8 cellular contexts compared by ENCODE assay signal in the genomic region with DNA sequence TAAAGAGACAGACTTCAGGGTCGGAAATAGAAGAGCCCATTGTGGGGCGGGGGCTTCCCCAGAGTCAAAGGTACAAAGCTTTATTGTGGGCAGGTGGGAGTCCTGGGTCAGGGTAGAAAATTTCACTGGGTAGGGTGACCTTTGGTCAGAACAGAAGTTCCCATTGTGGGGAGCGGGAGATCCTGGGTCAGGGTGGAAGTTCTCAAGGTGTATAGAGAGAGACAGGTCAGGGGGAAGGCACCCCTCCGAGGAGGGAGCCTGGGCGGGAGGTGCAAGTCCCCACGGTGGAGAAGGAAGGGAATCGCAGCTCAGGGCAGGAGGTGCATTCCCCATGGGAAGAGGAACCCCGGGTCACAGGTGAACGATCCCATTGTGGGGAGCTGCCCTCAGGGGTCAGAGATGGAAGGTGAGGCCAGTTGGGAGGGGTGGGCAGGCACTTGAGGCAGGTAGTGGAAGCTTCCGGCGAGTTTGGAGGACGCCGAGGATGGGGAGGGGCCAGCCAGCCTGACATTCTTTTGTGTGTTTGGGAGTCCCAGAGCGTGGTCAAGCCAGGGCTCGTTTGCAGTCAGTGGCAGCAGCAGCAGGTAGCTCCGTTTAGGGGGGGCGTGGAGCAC. TPM values are rescaled to one million over a fixed set of nuclear protein-coding genes. Genes with fewer than 3 reads are reported as not detected.
DNase-seq lines count a peak whose midpoint lies in the region; TF ChIP-seq lines count a peak whose summit lies in the region.

No MANE protein-coding gene starts in this region.

- H3K36me3 Mint-ChIP-seq in chondrocyte (ENCODE audit: low read depth) = peaks cover 13% of the 10 kb centered on the region

- CTCF ChIA-PET in A673 (lab: Charles Lee) (interaction anchor here (0.7 to 0.8 kb wide), 2 partner anchors 20 to 423 kb away, joined by 3 read pairs; no protein-coding TSS in a partner anchor), RWPE1 (lab: Yijun Ruan, JAX) (interaction anchor here (0.6 to 0.8 kb wide), 4 partner anchors 9 to 105 kb away, joined by 3 to 4 read pairs (median 3); a partner anchor contains a TSS)

- peaks cover 28% of the 10 kb centered on the region for H3K36me3 ChIP-seq in A673 (ENCODE audit: insufficient read depth, low read length, poor library complexity, severe bottlenecking)
- peaks cover 8 to 15% of the 10 kb centered on the region in 2 donors for H3K36me3 ChIP-seq in thyroid gland

- H3K27me3 Mint-ChIP-seq in chondrocyte (ENCODE audit: low read depth) = no peaks in the 10 kb centered on the region

- in situ Hi-C loops in GM13976 (cut with MboI; ENCODE audit: low sequenced_read_pairs, unreplicated experiment) = no loop called here

- H3K4me3 Mint-ChIP-seq in chondrocyte (ENCODE audit: unreplicated experiment) = peak overlapping the region; percentile 99

- no peak for TF ChIP-seq CTCF in A673 (conservative IDR thresholded peaks at IDR 0.05; ENCODE audit: low read depth, low read length)
- TF ChIP-seq CTCF in GM13976 (IDR thresholded peaks at IDR 0.05; ENCODE audit: borderline replicate concordance, control extremely low read depth, extremely low read depth, insufficient read depth, missing control alignments) = no peak
- TF ChIP-seq CTCF in RWPE1 (conservative IDR thresholded peaks at IDR 0.05; ENCODE audit: low read depth) = no peak
- TF ChIP-seq CTCF in chondrocyte (IDR thresholded peaks at IDR 0.05) = no peak
- TF ChIP-seq CTCF in lower leg skin (IDR thresholded peaks at IDR 0.05) = no peak
- TF ChIP-seq CTCF in thyroid gland (IDR thresholded peaks at IDR 0.05) = no peak

- TF ChIP-seq POLR2A in lower leg skin (IDR thresholded peaks at IDR 0.05) = no peak
- no peak for TF ChIP-seq POLR2A in thyroid gland (IDR thresholded peaks at IDR 0.05)

- POLR2A ChIA-PET in A673 (lab: Charles Lee; ENCODE audit: low non-redundant PET) = no interaction called here
- POLR2A ChIA-PET in RWPE1 (lab: Yijun Ruan, JAX; ENCODE audit: low non-redundant PET) = interaction anchor here (0.6 to 1.7 kb wide), 4 partner anchors 9 to 21 kb away, joined by 3 to 5 read pairs (median 3); a partner anchor contains a TSS

- H3K9me3 ChIP-seq in A673 (ENCODE audit: low read depth, low read length, poor library complexity, severe bottlenecking) = no peaks in the 10 kb centered on the region
- H3K9me3 ChIP-seq in thyroid gland = no peaks in the 10 kb centered on the region

- intact Hi-C loops in A673 (cut with micrococcal nuclease; ENCODE audit: unreplicated experiment) (no loop called here), lower leg skin (cut with DNase I; ENCODE audit: low total_unique reads) (no loop called here), thyroid gland (cut with DNase I) (no loop called here)

- H3K27me3 ChIP-seq in A673 (replicated peaks; ENCODE audit: insufficient read depth, low read depth, low read length, poor library complexity) (no peaks in the 10 kb centered on the region), thyroid gland (no peaks in the 10 kb centered on the region)

- WGBS in lower leg skin, 2 donors = 0 to 1% methylated on average over 14 to 17 of the region's 17 CpGs
- WGBS in thyroid gland, 2 donors = 2% methylated on average over 15 to 17 of the region's 17 CpGs

- H3K4me1 ChIP-seq in A673 (ENCODE audit: insufficient read depth, low read length, poor library complexity, severe bottlenecking) (peaks cover 22% of the 10 kb centered on the region), thyroid gland (peaks cover 13 to 19% of the 10 kb centered on the region in 2 donors)

- H3K4me3 ChIP-seq in A673 (ENCODE audit: low read depth, low read length, poor library complexity, severe bottlenecking) (peak overlapping the region; percentile 86), lower leg skin (ENCODE audit: low read depth, poor library complexity, severe bottlenecking) (peak overlapping the region; percentile 44), thyroid gland (replicated peaks in 1 of 3) (peak overlapping the region; percentile 64 to 88 (median 87))

- no peaks in the 10 kb centered on the region for H3K9me3 Mint-ChIP-seq in chondrocyte (ENCODE audit: low read depth)

- H3K27ac Mint-ChIP-seq in chondrocyte (ENCODE audit: unreplicated experiment) = peak overlapping the region; percentile 97

- DNase-seq in A673 (ENCODE audit: low spot score) = no peak
- peak; percentile 73 for DNase-seq in GM13976 (ENCODE audit: low spot score)
- DNase-seq in RWPE1 (ENCODE audit: low spot score) = peak; percentile 67
- DNase-seq in chondrocyte (ENCODE audit: low spot score) = no peak
- DNase-seq in lower leg skin (ENCODE audit: low spot score in 2 of 2) = no peak
- peak; percentile 67 to 68 for DNase-seq in thyroid gland
- no peak for DNase-seq in SHP77 (lab: John Stamatoyannopoulos, UW)
- DNase-seq in GF-D8 (lab: John Stamatoyannopoulos, UW) = no peak

- peaks cover 37% of the 10 kb centered on the region for H3K4me1 Mint-ChIP-seq in chondrocyte (ENCODE audit: low read depth)

- H3K27ac ChIP-seq in A673 (ENCODE audit: low read depth, low read length, poor library complexity, severe bottlenecking) = peak overlapping the region; percentile 59
- peak overlapping the region; percentile 98 for H3K27ac ChIP-seq in RWPE1
- peak overlapping the region; percentile 39 to 65 (median 41) for H3K27ac ChIP-seq in thyroid gland

- BruUV-seq in A673 (replicated peaks; lab: Mats Ljungman, UMichigan) = no TSS peak

RNA-seq across cellular contexts. Expression of a gene that starts 0.6 kb away (rescaled TPM):
- total RNA-seq in A673 (2021) (54.5 and 66.2 TPM in 2 replicates), chondrocyte (39.8 to 43.0 TPM (median 40.4 TPM) in 3 replicates), lower leg skin (10 to 100 TPM; 57.6 to 76.0 (median 66.7) TPM), thyroid gland (10 to 100 TPM; 31.3 to 75.4 (median 60.6) TPM)

RNA-seq across cellular contexts. Expression of a gene that starts 9.0 kb away (rescaled TPM):
- 42.7 and 49.3 TPM in 2 replicates for total RNA-seq in A673 (2021)
- 24.9 to 34.0 TPM (median 25.7 TPM) in 3 replicates for total RNA-seq in chondrocyte
- 10 to 100 TPM; 12.8 to 39.3 (median 29.5) TPM for total RNA-seq in lower leg skin
- total RNA-seq in thyroid gland = 10 to 100 TPM in 2 of 4 donors, 1 to 10 TPM in 2; 4.6 to 12.6 (median 8.4) TPM

RNA-seq across cellular contexts. Expression of a gene that starts 13.3 kb away (rescaled TPM):
- total RNA-seq in A673 (2021) (63.8 and 78.9 TPM in 2 replicates), chondrocyte (36.2 to 36.5 TPM (median 36.4 TPM) in 3 replicates), lower leg skin (100 to 1,000 TPM in 1 of 4 donors, 10 to 100 TPM in 3; 77.0 to 115 (median 85.7) TPM), thyroid gland (10 to 100 TPM; 55.3 to 75.8 (median 60.0) TPM)

RNA-seq across cellular contexts. Expression of a gene that starts 33.7 kb away (rescaled TPM):
- total RNA-seq in A673 (2021) = 13.9 and 17.1 TPM in 2 replicates
- 22.0 to 26.8 TPM (median 25.9 TPM) in 3 replicates for total RNA-seq in chondrocyte
- 10 to 100 TPM; 30.9 to 44.9 (median 36.0) TPM for total RNA-seq in lower leg skin
- 10 to 100 TPM; 35.8 to 84.3 (median 57.0) TPM for total RNA-seq in thyroid gland

RNA-seq across cellular contexts. Expression of a gene that starts 48.3 kb away (rescaled TPM):
- total RNA-seq in A673 (2021) = 66.3 and 69.8 TPM in 2 replicates
- 41.7 to 47.8 TPM (median 42.9 TPM) in 3 replicates for total RNA-seq in chondrocyte
- 10 to 100 TPM; 33.6 to 40.4 (median 39.9) TPM for total RNA-seq in lower leg skin
- 10 to 100 TPM; 33.3 to 49.9 (median 40.5) TPM for total RNA-seq in thyroid gland

Comparison
In these comparisons a context has a peak if more than half of its experiments do, and no peak if none do; other contexts are left out.
1. DNase-seq: peak in GM13976 (single experiment), RWPE1 (single experiment) and thyroid gland (2 of 2); none in A673 (single experiment), chondrocyte (single experiment), lower leg skin (0 of 2), SHP77 (0 of 2) and GF-D8 (single experiment).
2. H3K27ac ChIP-seq: peak in every context shown above with its lines; median percentile 98 in RWPE1; 59 in A673; 41 in thyroid gland.
3. Peak in every context shown above with its lines, with median percentiles within 50 percentile points of each other: H3K4me3 ChIP-seq.